ENCODE assay signal across 20 cellular contexts in genomic region chr2:84687498-84688149, GRCh38.
DNase-seq lines count a peak whose midpoint lies in the region; ATAC-seq, FAIRE-seq and TF ChIP-seq lines count a peak whose summit lies in the region.
"Had no signal": no experiment of that assay in that cellular context is flagged by ENCODE, and none has a peak within 500 bp of the region (broad histone marks: within the 10 kb centered on the region; RNA-seq: fewer than 3 reads in every experiment).

No MANE protein-coding gene starts in this region.

- H3K27ac Mint-ChIP-seq in naive thymus-derived CD8-positive, alpha-beta T cell: peak overlapping the region in 7 of 10 donors; percentile 4 to 89 (median 56)
- H3K27ac Mint-ChIP-seq: GM23338 had no signal

- TF ChIP-seq POLR2A in HepG2 (IDR thresholded peaks at IDR 0.05; ENCODE audit: insufficient read depth in 1 of 2, low read depth in 2 of 2, low read length in 2 of 2): no peak
- no peak for TF ChIP-seq POLR2A in right lobe of liver (IDR thresholded peaks at IDR 0.05)

- FAIRE-seq in HepG2 (lab: Jason Lieb, UNC): no peak
- FAIRE-seq: GM12892, GM18507, H54 had no signal

- no peak for ATAC-seq in HepG2
- peak; percentile 60 to 80 (median 69) for ATAC-seq in right lobe of liver
- ATAC-seq in naive thymus-derived CD8-positive, alpha-beta T cell: no peak
- no peak for ATAC-seq in HG03095 (IDR thresholded peaks at IDR 0.05; ENCODE audit: unreplicated experiment)
- ATAC-seq: GM23338 had no signal

- peaks cover 28 to 62% (median 47%) of the 10 kb centered on the region in 4 donors for H3K4me1 Mint-ChIP-seq in naive thymus-derived CD8-positive, alpha-beta T cell
- H3K4me1 Mint-ChIP-seq: GM23338 had no signal

- no peaks in the 10 kb centered on the region for H3K79me2 ChIP-seq in HepG2 (ENCODE audit: insufficient read depth, low read length)

- no peak overlapping the region for H3K4me2 ChIP-seq in HepG2 (ENCODE audit: low read depth, low read length)
- H3K4me2 ChIP-seq: GM23338 had no signal

- no peaks in the 10 kb centered on the region for H3K27me3 Mint-ChIP-seq in naive thymus-derived CD8-positive, alpha-beta T cell
- H3K27me3 Mint-ChIP-seq: CD4-positive, alpha-beta memory T cell had no signal

- no peak for TF ChIP-seq CTCF in liver (IDR thresholded peaks at IDR 0.05; ENCODE audit: low read depth, low read length, missing input control)
- no peak for TF ChIP-seq CTCF in HepG2 (CRISPR knock-in tag; IDR thresholded peaks at IDR 0.05)
- TF ChIP-seq CTCF in right lobe of liver (IDR thresholded peaks at IDR 0.05): no peak

- H3K9ac ChIP-seq in liver (ENCODE audit: low read depth in 1 of 2, low read length in 2 of 2) (peak overlapping the region in 1 of 2 donors; percentile 67), HepG2 (ENCODE audit: insufficient read depth, low read depth, low read length) (no peak overlapping the region)

- no peak for TF ChIP-seq RAD21 in liver (IDR thresholded peaks at IDR 0.05)
- TF ChIP-seq RAD21 in HepG2 (CRISPR knock-in tag; IDR thresholded peaks at IDR 0.05): no peak

- TF ChIP-seq EP300 in HepG2 (IDR thresholded peaks at IDR 0.05; ENCODE audit: low read depth in 2 of 2, low read length in 2 of 2) (no peak), HepG2 (CRISPR knock-in tag; IDR thresholded peaks at IDR 0.05; ENCODE audit: borderline replicate concordance) (no peak)

- POLR2A ChIA-PET in HepG2 (lab: Yijun Ruan, JAX): no interaction called here
- POLR2A ChIA-PET in naive thymus-derived CD8-positive, alpha-beta T cell (lab: Charles Lee): interaction anchor here (1.0 to 1.4 kb wide), 2 partner anchors 9 to 35 kb away, joined by 3 to 4 read pairs; no protein-coding TSS in a partner anchor

- H3K4me3 ChIP-seq in liver (ENCODE audit: low read depth in 1 of 3, low read length in 3 of 3) (peak overlapping the region; percentile 37 to 43 (median 38)), HepG2 (replicated peaks in 1 of 3; ENCODE audit: insufficient read depth in 1 of 3, low read depth in 2 of 3, low read length in 3 of 3) (no peak overlapping the region), right lobe of liver (peak overlapping the region in 2 of 3 donors; percentile 31 to 40)
- H3K4me3 ChIP-seq: GM23338 had no signal

- no TSS peak for BruUV-seq in HepG2 (replicated peaks; lab: Mats Ljungman, UMichigan)

- H3K4me1 ChIP-seq in liver (ENCODE audit: control insufficient read depth in 4 of 4, insufficient read depth in 4 of 4, low read length in 3 of 4) (peaks cover 0 to 15% (median 9%) of the 10 kb centered on the region in 4 donors), HepG2 (ENCODE audit: insufficient read depth, low read length) (peaks cover 13% of the 10 kb centered on the region), right lobe of liver (peaks cover 0 to 7% (median 4%) of the 10 kb centered on the region in 4 donors)
- H3K4me1 ChIP-seq: BE2C had no signal

- H3K36me3 ChIP-seq in liver (ENCODE audit: control insufficient read depth in 4 of 4, insufficient read depth in 3 of 4, low read depth in 1 of 4, low read length in 3 of 4) (no peaks in the 10 kb centered on the region), HepG2 (replicated peaks in 1 of 2; ENCODE audit: control insufficient read depth in 1 of 2, insufficient read depth in 2 of 2, low read length in 2 of 2) (no peaks in the 10 kb centered on the region), right lobe of liver (no peaks in the 10 kb centered on the region)
- H3K36me3 ChIP-seq: BE2C had no signal

- in situ Hi-C loops in HepG2 (cut with HindIII; ENCODE audit: extremely low pct_ligation_motif_present, low pct_unique_long_range_greater_than_20kb): no loop called here

- no peaks in the 10 kb centered on the region for H3K9me3 ChIP-seq in liver (ENCODE audit: control insufficient read depth in 4 of 4, low read length in 3 of 4)
- no peaks in the 10 kb centered on the region for H3K9me3 ChIP-seq in HepG2 (ENCODE audit: low read length)
- no peaks in the 10 kb centered on the region for H3K9me3 ChIP-seq in right lobe of liver
- H3K9me3 ChIP-seq: BE2C had no signal

- WGBS in liver: 47% methylated on average over 10 of the region's 10 CpGs
- 46% methylated on average over 10 of the region's 10 CpGs for WGBS in HepG2 (ENCODE audit: low lambda C conversion rate)
- 44% methylated on average over 10 of the region's 10 CpGs for WGBS in right lobe of liver (ENCODE audit: insufficient coverage, low coverage, low lambda C conversion rate, missing lambda C conversion rate)

- peaks cover 0 to 2% (median 0%) of the 10 kb centered on the region in 9 donors for H3K9me3 Mint-ChIP-seq in naive thymus-derived CD8-positive, alpha-beta T cell
- H3K9me3 Mint-ChIP-seq: GM23338 had no signal

- no peaks in the 10 kb centered on the region for H4K20me1 ChIP-seq in HepG2 (ENCODE audit: insufficient read depth, low read length)

- DNase-seq in HepG2 (ENCODE audit: low spot score) (no peak), right lobe of liver (no peak), SK-N-DZ (ENCODE audit: low spot score) (no peak), iPS-NIHi7 (ENCODE audit: extremely low spot score) (no peak)
- DNase-seq in naive thymus-derived CD8-positive, alpha-beta T cell: no peak
- DNase-seq: BE2C; CD4-positive, alpha-beta memory T cell; DMS153; DMS79; GDM1; HCEC 1CT; IMR-90 had no signal

- intact Hi-C loops in HepG2 (cut with micrococcal nuclease; ENCODE audit: unreplicated experiment) (loop anchor here (5.0 kb wide), 1 partner anchor 1030 kb away; no protein-coding TSS in a partner anchor), right lobe of liver (cut with DNase I) (no loop called here)

- H3K27me3 ChIP-seq in liver (ENCODE audit: control insufficient read depth in 4 of 4, insufficient read depth in 4 of 4, low read length in 3 of 4) (no peaks in the 10 kb centered on the region), HepG2 (ENCODE audit: control insufficient read depth in 1 of 2, insufficient read depth in 2 of 2, low read length in 2 of 2) (no peaks in the 10 kb centered on the region; a peak in 1 of 5 replicates), right lobe of liver (no peaks in the 10 kb centered on the region)
- H3K27me3 ChIP-seq: BE2C had no signal

- CTCF ChIA-PET in HepG2 (lab: Yijun Ruan, JAX; ENCODE audit: low intra/inter-chr PET ratio, low total read pairs): no interaction called here

- H3K4me3 Mint-ChIP-seq in naive thymus-derived CD8-positive, alpha-beta T cell: peak overlapping the region in 4 of 10 donors; percentile 1 to 40 (median 14)
- H3K4me3 Mint-ChIP-seq: GM23338 had no signal

- peak overlapping the region in 1 of 2 donors; percentile 45 for H3K27ac ChIP-seq in liver (ENCODE audit: low read depth in 1 of 2, low read length in 2 of 2)
- no peak overlapping the region for H3K27ac ChIP-seq in HepG2 (ENCODE audit: extremely low read length, insufficient read depth, low read length)
- H3K27ac ChIP-seq in right lobe of liver: peak overlapping the region in 2 of 3 donors; percentile 44 to 47
- H3K27ac ChIP-seq: C4-2B, HL-60 had no signal

- peaks cover 0 to 7% (median 0%) of the 10 kb centered on the region in 3 donors for H3K36me3 Mint-ChIP-seq in naive thymus-derived CD8-positive, alpha-beta T cell

- no peak overlapping the region for H2AFZ ChIP-seq in HepG2 (ENCODE audit: low read length)
- H2AFZ ChIP-seq: GM23338 had no signal

TF ChIP-seq in liver, 16 proteins besides CTCF, POLR2A, EP300 and RAD21:
- TF ChIP-seq FOXA2 (IDR thresholded peaks at IDR 0.05): peak; percentile 15
- TF ChIP-seq GABPA (IDR thresholded peaks at IDR 0.05 in 1 of 2, conservative IDR thresholded peaks at IDR 0.05 in 1 of 2): no peak
TF ChIP-seq in liver: peak in this region for 1.

TF ChIP-seq in HepG2, 621 proteins besides CTCF, POLR2A, EP300 and RAD21:
- no peak for TF ChIP-seq TIGD3 (CRISPR knock-in tag; IDR thresholded peaks at IDR 0.05; ENCODE audit: borderline replicate concordance)
- TF ChIP-seq CSRNP1 (CRISPR knock-in tag; IDR thresholded peaks at IDR 0.05): no peak
- no peak for TF ChIP-seq NKX3-1 (CRISPR knock-in tag; IDR thresholded peaks at IDR 0.05)
- no peak for TF ChIP-seq SATB2 (CRISPR knock-in tag; IDR thresholded peaks at IDR 0.05)
- no peak for TF ChIP-seq SP1 (IDR thresholded peaks at IDR 0.05)
- TF ChIP-seq SP1 (CRISPR knock-in tag; IDR thresholded peaks at IDR 0.05): no peak
- TF ChIP-seq SRF (IDR thresholded peaks at IDR 0.05; ENCODE audit: low read depth, low read length): no peak
- TF ChIP-seq MEIS1 (CRISPR knock-in tag; IDR thresholded peaks at IDR 0.05; ENCODE audit: borderline replicate concordance): no peak
- no peak for TF ChIP-seq HNRNPUL1 (IDR thresholded peaks at IDR 0.05; ENCODE audit: low read depth, low read length)
- no peak for TF ChIP-seq ZNF652 (CRISPR knock-in tag; IDR thresholded peaks at IDR 0.05; ENCODE audit: borderline replicate concordance, low read depth)
- TF ChIP-seq REXO4 (CRISPR knock-in tag; IDR thresholded peaks at IDR 0.05; ENCODE audit: borderline replicate concordance): no peak
- no peak for TF ChIP-seq ZNF24 (IDR thresholded peaks at IDR 0.05)
- no peak for TF ChIP-seq REPIN1 (CRISPR knock-in tag; IDR thresholded peaks at IDR 0.05; ENCODE audit: borderline replicate concordance, low read depth)
- TF ChIP-seq SOX5 (CRISPR knock-in tag; IDR thresholded peaks at IDR 0.05; ENCODE audit: borderline replicate concordance): no peak
- TF ChIP-seq AGO2 (optimal IDR thresholded peaks at IDR 0.05; ENCODE audit: low read depth, low read length): no peak

Comparison
In these comparisons a context has a peak if more than half of its experiments do, and no peak if none do; other contexts are left out.
1. H3K4me3 ChIP-seq: peak in liver (3 of 3) and right lobe of liver (2 of 3); none in HepG2 (0 of 3).
2. ATAC-seq: peak in right lobe of liver (4 of 4); none in HepG2 (single experiment), naive thymus-derived CD8-positive, alpha-beta T cell (0 of 2) and HG03095 (single experiment).